In genomic region chr2:169514758-169515157, GRCh38 we compare ENCODE assay signal across 2 cellular contexts. TPM values are rescaled to one million over a fixed set of nuclear protein-coding genes. Genes with fewer than 3 reads are reported as not detected.
"Had no signal": no experiment of that assay in that cellular context is flagged by ENCODE, and none has a peak within 500 bp of the region (broad histone marks: within the 10 kb centered on the region; RNA-seq: fewer than 3 reads in every experiment).

No MANE protein-coding gene starts in this region.

RNA-seq across cellular contexts. Expression of gene KLHL41, which starts 5.3 kb away (rescaled TPM):
- total RNA-seq: natural killer cell treated with Interleukin-12 subunit alpha and Interleukin-12 subunit beta and Interleukin-15 and Interleukin-18, amount 100 ng/mL, for 72 hours had no signal
- polyA plus RNA-seq: immature natural killer cell had no signal
